In the genomic region with DNA sequence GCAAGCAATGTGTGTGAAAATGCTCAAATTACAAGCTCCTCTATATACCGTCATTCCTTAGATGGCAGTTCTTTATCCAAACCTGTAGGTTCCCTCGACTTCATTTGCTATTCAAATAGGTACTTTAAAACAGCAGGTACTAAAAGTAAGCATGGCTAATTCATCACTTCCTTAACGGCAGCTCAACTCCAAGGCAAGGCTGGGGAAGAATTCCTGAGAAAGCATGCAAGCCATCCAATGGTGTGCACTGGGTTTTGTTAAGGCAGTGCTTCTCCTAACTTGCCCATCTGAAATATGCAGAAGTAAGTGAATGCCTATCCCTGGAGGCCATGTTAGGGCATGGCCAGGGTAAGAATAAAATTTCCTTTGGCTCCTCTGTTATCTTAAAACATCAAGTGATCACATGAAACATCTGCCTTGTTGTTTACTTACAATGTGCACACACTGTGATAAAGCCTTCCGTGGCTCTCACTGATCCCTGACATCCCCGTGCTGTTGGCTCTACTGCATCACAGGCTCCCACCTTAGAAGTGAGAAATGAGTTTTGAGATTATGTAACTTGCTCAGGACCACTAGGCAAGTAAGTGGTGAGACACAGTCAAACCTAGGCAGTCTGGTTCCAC, we compare ENCODE assay signal across 1 cellular context.
TF ChIP-seq lines count a peak whose summit lies in the region.

No MANE protein-coding gene starts in this region.

TF ChIP-seq in GM23338, 12 proteins besides CTCF, POLR2A, EP300 and RAD21:
- TF ChIP-seq, protein P1, sequence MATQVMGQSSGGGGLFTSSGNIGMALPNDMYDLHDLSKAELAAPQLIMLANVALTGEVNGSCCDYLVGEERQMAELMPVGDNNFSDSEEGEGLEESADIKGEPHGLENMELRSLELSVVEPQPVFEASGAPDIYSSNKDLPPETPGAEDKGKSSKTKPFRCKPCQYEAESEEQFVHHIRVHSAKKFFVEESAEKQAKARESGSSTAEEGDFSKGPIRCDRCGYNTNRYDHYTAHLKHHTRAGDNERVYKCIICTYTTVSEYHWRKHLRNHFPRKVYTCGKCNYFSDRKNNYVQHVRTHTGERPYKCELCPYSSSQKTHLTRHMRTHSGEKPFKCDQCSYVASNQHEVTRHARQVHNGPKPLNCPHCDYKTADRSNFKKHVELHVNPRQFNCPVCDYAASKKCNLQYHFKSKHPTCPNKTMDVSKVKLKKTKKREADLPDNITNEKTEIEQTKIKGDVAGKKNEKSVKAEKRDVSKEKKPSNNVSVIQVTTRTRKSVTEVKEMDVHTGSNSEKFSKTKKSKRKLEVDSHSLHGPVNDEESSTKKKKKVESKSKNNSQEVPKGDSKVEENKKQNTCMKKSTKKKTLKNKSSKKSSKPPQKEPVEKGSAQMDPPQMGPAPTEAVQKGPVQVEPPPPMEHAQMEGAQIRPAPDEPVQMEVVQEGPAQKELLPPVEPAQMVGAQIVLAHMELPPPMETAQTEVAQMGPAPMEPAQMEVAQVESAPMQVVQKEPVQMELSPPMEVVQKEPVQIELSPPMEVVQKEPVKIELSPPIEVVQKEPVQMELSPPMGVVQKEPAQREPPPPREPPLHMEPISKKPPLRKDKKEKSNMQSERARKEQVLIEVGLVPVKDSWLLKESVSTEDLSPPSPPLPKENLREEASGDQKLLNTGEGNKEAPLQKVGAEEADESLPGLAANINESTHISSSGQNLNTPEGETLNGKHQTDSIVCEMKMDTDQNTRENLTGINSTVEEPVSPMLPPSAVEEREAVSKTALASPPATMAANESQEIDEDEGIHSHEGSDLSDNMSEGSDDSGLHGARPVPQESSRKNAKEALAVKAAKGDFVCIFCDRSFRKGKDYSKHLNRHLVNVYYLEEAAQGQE (IDR thresholded peaks at IDR 0.05; ENCODE audit: unreplicated experiment), result no peak
- TF ChIP-seq JUNB (IDR thresholded peaks at IDR 0.05; ENCODE audit: unreplicated experiment) (no peak), ZNF462 (CRISPR knock-in tag; IDR thresholded peaks at IDR 0.05) (peak; percentile 33; the same call in 1 of the 2 replicates), NANOG (IDR thresholded peaks at IDR 0.05; ENCODE audit: borderline replicate concordance) (0 out of 2 replicates have a peak, but pooled peaks have one; percentile 24)
